In genomic region chr9:111003182-111003581, GRCh38 we compare ENCODE assay signal across 25 cellular contexts.
"Had no signal": no experiment of that assay in that cellular context is flagged by ENCODE, and none has a peak within 500 bp of the region (broad histone marks: within the 10 kb centered on the region; RNA-seq: fewer than 3 reads in every experiment).

No MANE protein-coding gene starts in this region.

- H3K4me1 ChIP-seq: foreskin keratinocyte, parathyroid adenoma, right lobe of liver had no signal

- DNase-seq: effector CD8-positive, alpha-beta T cell; foreskin keratinocyte; heart left ventricle; hippocampal formation; mucosa of descending colon; naive B cell; right lobe of liver; small intestine; stimulated activated CD4-positive, alpha-beta T cell treated with anti-CD3 and anti-CD28 coated beads, Interleukin-15, amount 100 ng/mL, for 24 hours; stimulated activated CD4-positive, alpha-beta T cell treated with anti-CD3 and anti-CD28 coated beads, Interleukin-2, amount 100 ng/mL, for 48 hours; stimulated activated CD8-positive, alpha-beta memory T cell treated with anti-CD3 and anti-CD28 coated beads, Interleukin-4, amount 100 ng/mL, for 48 hours; stimulated activated naive CD4-positive, alpha-beta T cell; stimulated activated naive CD8-positive, alpha-beta T cell treated with anti-CD3 and anti-CD28 coated beads, Interleukin-15, amount 100 ng/mL, for 72 hours; testis; tibial artery had no signal

- H2AFZ ChIP-seq: parathyroid adenoma had no signal

- H3K36me3 Mint-ChIP-seq: memory B cell; naive B cell; natural killer cell treated with Interleukin-12 subunit alpha and Interleukin-12 subunit beta and Interleukin-15 and Interleukin-18, amount 100 ng/mL, for 72 hours had no signal

- H3K36me3 ChIP-seq: esophagus muscularis mucosa, gastroesophageal sphincter, heart left ventricle, right lobe of liver, tibial artery had no signal

- H3K27me3 ChIP-seq: esophagus muscularis mucosa, foreskin keratinocyte, gastroesophageal sphincter, heart left ventricle, right lobe of liver, testis, tibial artery had no signal

- H3K79me2 ChIP-seq: parathyroid adenoma had no signal

- H3K27ac Mint-ChIP-seq: memory B cell; naive B cell; natural killer cell treated with Interleukin-12 subunit alpha and Interleukin-12 subunit beta and Interleukin-15 and Interleukin-18, amount 100 ng/mL, for 72 hours; progenitor cell of endocrine pancreas; stimulated activated naive CD8-positive, alpha-beta T cell treated with anti-CD3 and anti-CD28 coated beads, Interleukin-15, amount 100 ng/mL, for 72 hours; type B pancreatic cell had no signal

- H3K4me3 ChIP-seq: esophagus muscularis mucosa, gastroesophageal sphincter, heart left ventricle, lung, mucosa of descending colon, right lobe of liver, testis, tibial artery had no signal

- H3K4me3 Mint-ChIP-seq: memory B cell; naive B cell; natural killer cell treated with Interleukin-12 subunit alpha and Interleukin-12 subunit beta and Interleukin-15 and Interleukin-18, amount 100 ng/mL, for 72 hours; neural crest cell; stimulated activated naive CD8-positive, alpha-beta T cell treated with anti-CD3 and anti-CD28 coated beads, Interleukin-15, amount 100 ng/mL, for 72 hours; type B pancreatic cell had no signal

- H3K27ac ChIP-seq: esophagus muscularis mucosa, foreskin keratinocyte, gastroesophageal sphincter, heart left ventricle, parathyroid adenoma, right lobe of liver, testis, tibial artery had no signal

- H3K27me3 Mint-ChIP-seq: memory B cell; naive B cell; natural killer cell treated with Interleukin-12 subunit alpha and Interleukin-12 subunit beta and Interleukin-15 and Interleukin-18, amount 100 ng/mL, for 72 hours; progenitor cell of endocrine pancreas; stimulated activated naive CD8-positive, alpha-beta T cell treated with anti-CD3 and anti-CD28 coated beads, Interleukin-15, amount 100 ng/mL, for 72 hours; type B pancreatic cell had no signal

- ATAC-seq: foreskin keratinocyte; gastroesophageal sphincter; heart left ventricle; left lobe of liver; mucosa of descending colon; natural killer cell treated with Interleukin-12 subunit alpha and Interleukin-12 subunit beta and Interleukin-15 and Interleukin-18, amount 100 ng/mL, for 72 hours; right lobe of liver; stimulated activated naive CD8-positive, alpha-beta T cell treated with anti-CD3 and anti-CD28 coated beads, Interleukin-15, amount 100 ng/mL, for 72 hours had no signal

- H3K4me1 Mint-ChIP-seq: memory B cell; stimulated activated naive CD8-positive, alpha-beta T cell treated with anti-CD3 and anti-CD28 coated beads, Interleukin-15, amount 100 ng/mL, for 72 hours had no signal
